ENCODE assay signal across 18 cellular contexts in genomic region chr21:43892334-43892733, GRCh38.
"Had no signal": no experiment of that assay in that cellular context is flagged by ENCODE, and none has a peak within 500 bp of the region (broad histone marks: within the 10 kb centered on the region; RNA-seq: fewer than 3 reads in every experiment).

No MANE protein-coding gene starts in this region.

- H3K27ac ChIP-seq: foreskin keratinocyte, ovary, prostate gland, VCaP had no signal

- DNase-seq: aorta; dermis blood vessel endothelial cell; effector CD8-positive, alpha-beta T cell; foreskin keratinocyte; kidney; lower lobe of right lung; naive B cell; stimulated activated CD4-positive, alpha-beta T cell treated with anti-CD3 and anti-CD28 coated beads, Interleukin-4, amount 100 ng/mL, for 1 hour; stimulated activated naive CD8-positive, alpha-beta T cell treated with anti-CD3 and anti-CD28 coated beads, Interleukin-15, Interleukin-2, amounts not matched to agents 100 U/mL and 50 U/mL, for 24 hours; upper lobe of left lung had no signal

- H3K36me3 ChIP-seq: ovary, prostate gland, upper lobe of left lung had no signal

- H3K9me3 Mint-ChIP-seq: activated CD4-positive, alpha-beta T cell treated with anti-CD3 and anti-CD28 coated beads, Interleukin-2, amount 10 ng/mL, durations not matched to agents 24 days and 14 days; naive B cell; T-helper 1 cell treated with Interleukin-12 subunit alpha and Interleukin-12 subunit beta and Interleukin-4 antibody, amounts not matched to agents 30 μg/mL and 1 μg/mL, for 36 hours had no signal

- H3K9me3 ChIP-seq: lower lobe of right lung, ovary, prostate gland, spleen, upper lobe of left lung had no signal

- H3K36me3 Mint-ChIP-seq: naive B cell had no signal

- H3K27me3 Mint-ChIP-seq: activated CD4-positive, alpha-beta T cell treated with anti-CD3 and anti-CD28 coated beads, Interleukin-2, amount 10 ng/mL, durations not matched to agents 24 days and 14 days; brain; naive B cell had no signal

- ATAC-seq: activated CD4-positive, CD25-positive, alpha-beta regulatory T cell treated with anti-CD3 and anti-CD28 coated beads, Interleukin-2, amount 50 U/mL, for 24 hours; foreskin keratinocyte had no signal

- H3K4me3 Mint-ChIP-seq: brain had no signal

- H3K4me3 ChIP-seq: lower lobe of right lung, ovary, prostate gland, spleen, upper lobe of left lung had no signal

- H3K4me1 ChIP-seq: foreskin keratinocyte, prostate gland had no signal

- H3K4me1 Mint-ChIP-seq: brain had no signal
